Comparison of ENCODE assay signal across 16 cellular contexts in the genomic region with DNA sequence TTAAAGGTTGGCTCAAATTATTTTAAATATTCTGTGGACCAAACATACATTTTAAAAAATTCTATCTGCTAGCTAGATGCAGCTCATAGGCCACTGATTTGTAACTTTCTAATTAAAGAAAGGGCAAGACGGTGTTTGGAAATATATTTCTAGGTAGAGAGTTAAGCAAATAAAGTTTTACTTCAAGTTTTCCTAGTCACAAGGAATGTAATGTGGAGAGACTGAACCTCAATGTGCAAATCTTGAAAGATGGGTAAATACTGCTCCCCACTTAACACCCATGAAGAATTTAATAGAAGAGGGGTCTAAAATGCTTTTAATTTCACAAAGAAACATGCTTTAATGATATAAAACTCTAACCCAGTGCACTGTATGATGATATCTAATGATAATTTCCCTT.
DNase-seq lines count a peak whose midpoint lies in the region; ATAC-seq and TF ChIP-seq lines count a peak whose summit lies in the region.
"Had no signal": no experiment of that assay in that cellular context is flagged by ENCODE, and none has a peak within 500 bp of the region (broad histone marks: within the 10 kb centered on the region; RNA-seq: fewer than 3 reads in every experiment).

No MANE protein-coding gene starts in this region.

- TF ChIP-seq CTCF in VCaP (conservative IDR thresholded peaks at IDR 0.05) (no peak), left lung (IDR thresholded peaks at IDR 0.05) (no peak), upper lobe of right lung (IDR thresholded peaks at IDR 0.05) (no peak)

- ATAC-seq in left lung (peak; percentile 74), upper lobe of right lung (peak; percentile 48), GM21737 (IDR thresholded peaks at IDR 0.05; ENCODE audit: unreplicated experiment) (no peak)
- ATAC-seq: A549; CD8-positive, alpha-beta T cell had no signal

- H3K9me3 ChIP-seq in left lung (no peaks in the 10 kb centered on the region), upper lobe of right lung (no peaks in the 10 kb centered on the region)
- H3K9me3 ChIP-seq: A549; BLaER1 treated with 17β-estradiol and CSF1 and Interleukin-3, amounts not matched to agents 10 nM and 100 nM; Caco-2 had no signal

- H3K27ac ChIP-seq in VCaP = peak overlapping the region; percentile 30; the same call in 1 of the 2 replicates
- H3K27ac ChIP-seq in left lung = no peak overlapping the region
- no peak overlapping the region for H3K27ac ChIP-seq in upper lobe of right lung
- H3K27ac ChIP-seq: 22Rv1; A549; BLaER1 treated with 17β-estradiol and CSF1 and Interleukin-3, amounts not matched to agents 10 nM and 100 nM; C4-2B had no signal

- H3K27me3 ChIP-seq in left lung (no peaks in the 10 kb centered on the region), upper lobe of right lung (no peaks in the 10 kb centered on the region)
- H3K27me3 ChIP-seq: BLaER1 treated with 17β-estradiol and CSF1 and Interleukin-3, amounts not matched to agents 10 nM and 100 nM had no signal

- H3K4me1 ChIP-seq in left lung (peaks cover 0 to 8% of the 10 kb centered on the region in 2 donors), upper lobe of right lung (no peaks in the 10 kb centered on the region)
- H3K4me1 ChIP-seq: A549; BLaER1 treated with 17β-estradiol and CSF1 and Interleukin-3, amounts not matched to agents 10 nM and 100 nM had no signal

- H3K4me3 ChIP-seq in left lung = no peak overlapping the region
- H3K4me3 ChIP-seq in upper lobe of right lung = no peak overlapping the region
- H3K4me3 ChIP-seq: A549; BLaER1 treated with 17β-estradiol and CSF1 and Interleukin-3, amounts not matched to agents 10 nM and 100 nM had no signal

- intact Hi-C loops in left lung (cut with DNase I) (no loop called here), upper lobe of right lung (cut with DNase I) (no loop called here)

- H3K36me3 ChIP-seq in left lung (no peaks in the 10 kb centered on the region), upper lobe of right lung (no peaks in the 10 kb centered on the region)
- H3K36me3 ChIP-seq: BLaER1 treated with 17β-estradiol and CSF1 and Interleukin-3, amounts not matched to agents 10 nM and 100 nM had no signal

- DNase-seq in left lung (no peak), upper lobe of right lung (no peak), NCI-H1694 (lab: John Stamatoyannopoulos, UW) (no peak)
- DNase-seq: AML-193; Caco-2; Calu3; CD4-positive, alpha-beta T cell; CD8-positive, alpha-beta T cell; DMS79 treated with DMSO at 0.1 percent for 48 hours; GF-D8 had no signal
